Comparison of ENCODE assay signal across 16 cellular contexts in the genomic region with DNA sequence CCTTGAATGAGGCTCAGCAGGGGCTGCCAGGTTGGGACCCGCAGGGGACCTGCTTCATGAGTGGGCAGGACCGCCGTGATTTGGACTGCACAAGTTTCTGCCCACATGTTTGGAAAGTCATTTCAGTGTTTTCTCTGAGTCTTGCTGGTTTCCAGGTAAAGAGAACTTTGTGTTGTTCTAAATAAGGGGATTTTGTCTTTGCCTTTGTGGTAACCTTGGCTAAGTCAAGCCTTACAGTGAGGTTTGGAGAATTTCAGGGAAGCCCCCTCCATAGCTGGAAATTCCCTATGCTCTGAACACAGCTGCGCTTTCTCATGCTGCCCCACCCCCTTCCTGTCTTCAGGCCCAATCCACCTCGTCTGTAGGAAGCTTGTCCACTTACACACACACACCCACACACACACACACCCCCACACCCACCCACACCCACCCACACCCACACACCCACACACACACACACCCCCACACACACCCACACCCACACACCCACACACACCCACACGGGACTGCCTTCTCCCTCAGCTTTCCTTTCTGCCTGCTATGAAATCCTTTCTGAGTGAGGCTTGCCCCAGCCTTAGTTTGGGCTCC.
DNase-seq lines count a peak whose midpoint lies in the region; ATAC-seq, FAIRE-seq and TF ChIP-seq lines count a peak whose summit lies in the region.
"Had no signal": no experiment of that assay in that cellular context is flagged by ENCODE, and none has a peak within 500 bp of the region (broad histone marks: within the 10 kb centered on the region; RNA-seq: fewer than 3 reads in every experiment).

No MANE protein-coding gene starts in this region.

- 0 out of 2 replicates have a peak overlapping the region, but pooled peaks have one; percentile 72 for H2BK20ac ChIP-seq in H1 (ENCODE audit: low read length)

- H3K9me3 ChIP-seq in CD4-positive, alpha-beta memory T cell (ENCODE audit: control insufficient read depth in 1 of 2, low read length in 2 of 2): no peaks in the 10 kb centered on the region
- H3K9me3 ChIP-seq in H1 (ENCODE audit: insufficient read depth in 2 of 2, low read depth in 1 of 2, low read length in 1 of 2): no peaks in the 10 kb centered on the region

- H3K23me2 ChIP-seq in H1 (ENCODE audit: low read depth, low read length): no peaks in the 10 kb centered on the region

- no peak overlapping the region for H2BK15ac ChIP-seq in H1 (ENCODE audit: low read length)

- no peak overlapping the region for H3K4me2 ChIP-seq in H1 (ENCODE audit: insufficient read depth in 1 of 2, low read depth in 2 of 2, low read length in 2 of 2)

- peak in 4 of 5 donors; percentile 4 to 61 (median 20) for DNase-seq in CD4-positive, alpha-beta memory T cell
- DNase-seq in H1 (ENCODE audit: low read depth in 1 of 2, low spot score in 2 of 2): no peak
- DNase-seq in RKO (ENCODE audit: low spot score): no peak
- DNase-seq in substantia nigra (lab: John Stamatoyannopoulos, UW): no peak
- DNase-seq in ecto neural progenitor cell (ENCODE audit: low spot score): no peak
- no peak for DNase-seq in HuH-7 (ENCODE audit: low spot score)
- DNase-seq: AML-193; effector CD8-positive, alpha-beta T cell; GDM1; H7; NCI-H1930; PC-3 had no signal

- no peak overlapping the region for H3K4ac ChIP-seq in H1 (replicated peaks; ENCODE audit: insufficient read length, low read depth, low read length)

- no peak overlapping the region for H3K23ac ChIP-seq in H1 (ENCODE audit: insufficient read length)

- TF ChIP-seq RAD21 in H1 (IDR thresholded peaks at IDR 0.05 in 1 of 2, conservative IDR thresholded peaks at IDR 0.05 in 1 of 2; ENCODE audit: low read depth in 2 of 2, low read length in 2 of 2): no peak

- no peak for TF ChIP-seq POLR2A in H1 (IDR thresholded peaks at IDR 0.05; ENCODE audit: control extremely low read depth in 1 of 2, low read depth in 2 of 2, low read length in 2 of 2)

- no peaks in the 10 kb centered on the region for H3K9me3 Mint-ChIP-seq in CD4-positive, alpha-beta memory T cell

- no peak overlapping the region for H2BK120ac ChIP-seq in H1 (replicated peaks; ENCODE audit: low read depth, low read length)

- no peak overlapping the region for H3K27ac ChIP-seq in CD4-positive, alpha-beta memory T cell (ENCODE audit: low read depth, low read length)
- H3K27ac ChIP-seq in H1 (ENCODE audit: low read depth, low read length) (no peak overlapping the region), substantia nigra (ENCODE audit: low read depth, low read length, poor library complexity, severe bottlenecking) (no peak overlapping the region)

- no peak overlapping the region for H3K9ac ChIP-seq in H1 (replicated peaks in 1 of 4; ENCODE audit: extremely low read depth in 1 of 4, low read depth in 3 of 4, low read length in 3 of 4)

- H3K4me3 ChIP-seq in CD4-positive, alpha-beta memory T cell (ENCODE audit: low read length in 2 of 2): no peak overlapping the region
- H3K4me3 ChIP-seq in H1 (ENCODE audit: extremely low read depth in 1 of 4, insufficient read depth in 2 of 4, low read depth in 3 of 4, low read length in 4 of 4): no peak overlapping the region

- POLR2A ChIA-PET in CD4-positive, alpha-beta memory T cell (lab: Charles Lee; ENCODE audit: partially characterized antibody): no interaction called here
- POLR2A ChIA-PET in H1 (lab: Charles Lee; ENCODE audit: partially characterized antibody): no interaction called here

- peak; percentile 54 for ATAC-seq in GM18909 (IDR thresholded peaks at IDR 0.05; ENCODE audit: poor library complexity, unreplicated experiment)
- ATAC-seq in HG03342 (IDR thresholded peaks at IDR 0.05; ENCODE audit: unreplicated experiment): peak; percentile 64
- ATAC-seq: PC-3 had no signal

- H4K5ac ChIP-seq in H1 (ENCODE audit: insufficient read length, low read depth, low read length): no peak overlapping the region

- no peak overlapping the region for H2AFZ ChIP-seq in H1 (ENCODE audit: low read length)

- H2BK12ac ChIP-seq in H1 (ENCODE audit: low read depth, low read length): 0 out of 2 replicates have a peak overlapping the region, but pooled peaks have one; percentile 9

- H4K8ac ChIP-seq in H1 (ENCODE audit: extremely low read depth, insufficient read depth, low read length): no peak overlapping the region

- intact Hi-C loops in CD4-positive, alpha-beta memory T cell (cut with micrococcal nuclease): no loop called here

- H3K36me3 ChIP-seq in CD4-positive, alpha-beta memory T cell (ENCODE audit: insufficient read depth, low read length): no peaks in the 10 kb centered on the region
- H3K36me3 ChIP-seq in H1 (ENCODE audit: control insufficient read depth in 2 of 4, insufficient read depth in 4 of 4, low read length in 3 of 4): no peaks in the 10 kb centered on the region

- H3K27me3 ChIP-seq in CD4-positive, alpha-beta memory T cell (ENCODE audit: insufficient read depth, low read length): no peaks in the 10 kb centered on the region
- peaks cover 0 to 10% (median 7%) of the 10 kb centered on the region in 4 experiments; a peak in 3 of 7 replicates for H3K27me3 ChIP-seq in H1 (replicated peaks in 1 of 4; ENCODE audit: control insufficient read depth in 3 of 4, extremely low read depth in 1 of 4, insufficient read depth in 3 of 4, low read length in 3 of 4)

- peak overlapping the region in 1 of 8 donors; percentile 20 for H3K4me3 Mint-ChIP-seq in CD4-positive, alpha-beta memory T cell

- no peaks in the 10 kb centered on the region for H3K79me2 ChIP-seq in H1 (ENCODE audit: control insufficient read depth in 1 of 2, insufficient read depth in 2 of 2, low read length in 2 of 2)

- no peak for TF ChIP-seq EP300 in H1 (IDR thresholded peaks at IDR 0.05; ENCODE audit: borderline replicate concordance in 1 of 2, low read depth in 2 of 2, low read length in 2 of 2)

- no peak overlapping the region for H4K91ac ChIP-seq in H1 (replicated peaks; ENCODE audit: insufficient read length, low read length)

- H3K4me1 ChIP-seq in CD4-positive, alpha-beta memory T cell (ENCODE audit: insufficient read depth, low read length): no peaks in the 10 kb centered on the region
- peaks cover 5 to 14% (median 11%) of the 10 kb centered on the region in 4 experiments for H3K4me1 ChIP-seq in H1 (replicated peaks in 1 of 4; ENCODE audit: control insufficient read depth in 3 of 4, insufficient read depth in 4 of 4, low read length in 3 of 4)

- H3K14ac ChIP-seq in H1 (ENCODE audit: insufficient read length): no peak overlapping the region

- no peak overlapping the region for H2AK5ac ChIP-seq in H1 (ENCODE audit: low read depth, low read length)

- no peak overlapping the region for H3K56ac ChIP-seq in H1 (replicated peaks; ENCODE audit: insufficient read length, low read depth, low read length)

- H3K27me3 Mint-ChIP-seq in CD4-positive, alpha-beta memory T cell: peaks cover 0 to 1% of the 10 kb centered on the region in 2 donors

- H3K36me3 Mint-ChIP-seq in CD4-positive, alpha-beta memory T cell: no peaks in the 10 kb centered on the region

- CTCF ChIA-PET in CD4-positive, alpha-beta memory T cell (lab: Charles Lee; ENCODE audit: partially characterized antibody): no interaction called here
- CTCF ChIA-PET in H1 (lab: Charles Lee; ENCODE audit: partially characterized antibody): interaction anchor here (0.9 to 2.3 kb wide), 8 partner anchors 9 to 447 kb away, joined by 3 to 8 read pairs (median 4); no protein-coding TSS in a partner anchor

- TF ChIP-seq CTCF in H1 (IDR thresholded peaks at IDR 0.05; ENCODE audit: control extremely low read depth in 1 of 3, insufficient read depth in 1 of 3, low read depth in 1 of 3, low read length in 3 of 3): no peak

- no peak overlapping the region for H3K18ac ChIP-seq in H1 (ENCODE audit: extremely low read depth, low read length)

- H3K79me1 ChIP-seq in H1 (ENCODE audit: low read depth, low read length): no peaks in the 10 kb centered on the region

- no peaks in the 10 kb centered on the region for H4K20me1 ChIP-seq in H1 (replicated peaks in 1 of 2; ENCODE audit: control insufficient read depth in 1 of 2, insufficient read depth in 2 of 2, low read length in 2 of 2)

- 93% methylated on average over 4 of the region's 6 CpGs; no CpG with 5 or more reads in 1 of the 2 experiments for WGBS in H1 (ENCODE audit: extremely low coverage in 1 of 2, insufficient coverage in 1 of 2, insufficient read length in 1 of 2, insufficient replicate concordance in 2 of 2, low coverage in 1 of 2, low lambda C conversion rate in 2 of 2, missing lambda C conversion rate in 1 of 2), 2 experiments

- no peak for FAIRE-seq in H1 (lab: Jason Lieb, UNC)
- FAIRE-seq: HTR-8/SVneo, TTC549 had no signal

- peak overlapping the region in 4 of 7 donors; percentile 50 to 83 (median 64) for H3K27ac Mint-ChIP-seq in CD4-positive, alpha-beta memory T cell

- H2BK5ac ChIP-seq in H1 (ENCODE audit: low read depth, low read length): no peak overlapping the region

- peaks cover 6 to 15% (median 9%) of the 10 kb centered on the region in 4 donors for H3K4me1 Mint-ChIP-seq in CD4-positive, alpha-beta memory T cell

TF ChIP-seq in H1, 55 proteins besides CTCF, POLR2A, EP300 and RAD21:
- TF ChIP-seq CREB1 (IDR thresholded peaks at IDR 0.05) (no peak), KDM4A (IDR thresholded peaks at IDR 0.05; ENCODE audit: low read depth, low read length, severe bottlenecking) (no peak), SAP30 (IDR thresholded peaks at IDR 0.05; ENCODE audit: insufficient read depth, insufficient replicate concordance, low read length) (no peak), SRF (IDR thresholded peaks at IDR 0.05; ENCODE audit: low read depth, low read length) (no peak), RNF2 (IDR thresholded peaks at IDR 0.05; ENCODE audit: borderline replicate concordance, low read depth, low read length, missing control alignments, poor library complexity, severe bottlenecking) (no peak), TEAD4 (IDR thresholded peaks at IDR 0.05; ENCODE audit: low read depth, low read length) (no peak), ZNF274 (IDR thresholded peaks at IDR 0.05; ENCODE audit: borderline replicate concordance, extremely low read depth, low read length) (no peak), PHF8 (conservative IDR thresholded peaks at IDR 0.05; ENCODE audit: low read depth, low read length) (no peak)
- TF ChIP-seq, protein P1, sequence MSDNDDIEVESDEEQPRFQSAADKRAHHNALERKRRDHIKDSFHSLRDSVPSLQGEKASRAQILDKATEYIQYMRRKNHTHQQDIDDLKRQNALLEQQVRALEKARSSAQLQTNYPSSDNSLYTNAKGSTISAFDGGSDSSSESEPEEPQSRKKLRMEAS (IDR thresholded peaks at IDR 0.05): no peak

Comparison
In these comparisons a context has a peak if more than half of its experiments do, and no peak if none do; other contexts are left out.
1. DNase-seq: peak in CD4-positive, alpha-beta memory T cell (4 of 5); none in H1 (0 of 2), RKO (single experiment), substantia nigra (0 of 49), ecto neural progenitor cell (single experiment) and HuH-7 (single experiment).